ENCODE assay signal across 9 cellular contexts in the genomic region with DNA sequence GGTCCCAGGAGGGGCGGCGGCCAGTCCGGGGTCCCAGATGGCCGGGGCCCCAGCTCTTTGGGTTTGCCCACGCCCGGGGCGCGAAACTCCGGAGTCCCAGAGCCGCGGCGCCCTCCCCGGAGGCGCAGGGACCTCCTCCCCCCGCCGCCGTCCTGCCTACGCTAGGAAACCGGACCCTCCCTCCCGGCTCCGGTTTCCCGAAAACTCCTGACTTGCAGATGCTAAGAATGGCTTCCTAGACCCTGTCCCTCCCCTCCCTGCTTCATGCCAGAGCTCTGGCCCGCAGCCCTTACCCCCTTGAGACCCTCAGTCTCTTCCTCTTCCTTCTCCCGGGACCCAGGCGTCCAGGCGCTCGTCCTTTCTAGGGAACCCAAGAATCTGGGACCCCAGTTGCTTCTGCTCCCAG. TPM values are rescaled to one million over a fixed set of nuclear protein-coding genes. Genes with fewer than 3 reads are reported as not detected.
DNase-seq lines count a peak whose midpoint lies in the region; ATAC-seq, FAIRE-seq and TF ChIP-seq lines count a peak whose summit lies in the region.
"Had no signal": no experiment of that assay in that cellular context is flagged by ENCODE, and none has a peak within 500 bp of the region (broad histone marks: within the 10 kb centered on the region; RNA-seq: fewer than 3 reads in every experiment).

No MANE protein-coding gene starts in this region.

- H3K27ac Mint-ChIP-seq in activated CD4-positive, alpha-beta T cell treated with anti-CD3 and anti-CD28 coated beads, Interleukin-2, amount 10 ng/mL, durations not matched to agents 7 days and 5 days: peak overlapping the region; percentile 62

- peak overlapping the region; percentile 41 for H3K4me3 ChIP-seq in SU-DHL-6 (ENCODE audit: insufficient read depth, low read length, poor library complexity, severe bottlenecking)
- peak overlapping the region; percentile 78 for H3K4me3 ChIP-seq in left ventricle myocardium inferior
- peak overlapping the region; percentile 48 to 63 for H3K4me3 ChIP-seq in small intestine (ENCODE audit: low read depth in 1 of 2, low read length in 2 of 2)

- H3K27me3 Mint-ChIP-seq in activated CD4-positive, alpha-beta T cell treated with anti-CD3 and anti-CD28 coated beads, Interleukin-2, amount 10 ng/mL, durations not matched to agents 7 days and 5 days: peaks cover 21% of the 10 kb centered on the region

- H2AFZ ChIP-seq in SU-DHL-6 (ENCODE audit: low read depth, low read length, severe bottlenecking): no peak overlapping the region

- TF ChIP-seq CTCF in SU-DHL-6 (IDR thresholded peaks at IDR 0.05; ENCODE audit: insufficient read depth, low read length, poor library complexity, severe bottlenecking) (no peak), left ventricle myocardium inferior (IDR thresholded peaks at IDR 0.05; ENCODE audit: borderline replicate concordance) (no peak)

- H3K4me3 Mint-ChIP-seq in activated CD4-positive, alpha-beta T cell treated with anti-CD3 and anti-CD28 coated beads, Interleukin-2, amount 10 ng/mL, durations not matched to agents 7 days and 5 days: peak overlapping the region; percentile 51

- H3K4me2 ChIP-seq in SU-DHL-6 (ENCODE audit: low read depth, low read length, poor library complexity, severe bottlenecking): peak overlapping the region; percentile 84

- POLR2A ChIA-PET in activated CD4-positive, alpha-beta T cell treated with anti-CD3 and anti-CD28 coated beads, Interleukin-2, amount 10 ng/mL, durations not matched to agents 7 days and 5 days (lab: Charles Lee): no interaction called here

- no peaks in the 10 kb centered on the region for H3K9me3 Mint-ChIP-seq in activated CD4-positive, alpha-beta T cell treated with anti-CD3 and anti-CD28 coated beads, Interleukin-2, amount 10 ng/mL, durations not matched to agents 7 days and 5 days

- peaks cover 58% of the 10 kb centered on the region for H3F3A ChIP-seq in SU-DHL-6 (ENCODE audit: insufficient read depth)

- H3K9ac ChIP-seq in SU-DHL-6 (ENCODE audit: low read length): peak overlapping the region; percentile 54

- no peak for FAIRE-seq in small intestine (lab: Jason Lieb, UNC)

- H3K4me1 Mint-ChIP-seq in activated CD4-positive, alpha-beta T cell treated with anti-CD3 and anti-CD28 coated beads, Interleukin-2, amount 10 ng/mL, durations not matched to agents 7 days and 5 days: peaks cover 13% of the 10 kb centered on the region

- peak overlapping the region; percentile 70 for H3K27ac ChIP-seq in SU-DHL-6 (ENCODE audit: low read depth, low read length)
- peak overlapping the region; percentile 58 for H3K27ac ChIP-seq in left ventricle myocardium inferior (replicated peaks)
- no peak overlapping the region for H3K27ac ChIP-seq in small intestine (ENCODE audit: low read depth in 1 of 2, low read length in 1 of 2)

- CTCF ChIA-PET in activated CD4-positive, alpha-beta T cell treated with anti-CD3 and anti-CD28 coated beads, Interleukin-2, amount 10 ng/mL, durations not matched to agents 7 days and 5 days (lab: Charles Lee): interaction anchor here (0.5 to 1.0 kb wide), 2 partner anchors 96 to 124 kb away, joined by 3 read pairs; no protein-coding TSS in a partner anchor

- H3K27me3 ChIP-seq in SU-DHL-6 (ENCODE audit: low read length): no peaks in the 10 kb centered on the region
- H3K27me3 ChIP-seq in left ventricle myocardium inferior (ENCODE audit: low read depth): peaks cover 73% of the 10 kb centered on the region
- H3K27me3 ChIP-seq in small intestine (ENCODE audit: control insufficient read depth in 2 of 2, insufficient read depth in 2 of 2, low read length in 2 of 2): peaks cover 4 to 9% of the 10 kb centered on the region in 2 donors

- H3K9me3 ChIP-seq in SU-DHL-6 (ENCODE audit: insufficient read depth, low read length) (no peaks in the 10 kb centered on the region), left ventricle myocardium inferior (replicated peaks) (no peaks in the 10 kb centered on the region), small intestine (ENCODE audit: control insufficient read depth, low read depth) (no peaks in the 10 kb centered on the region)

- H3K4me1 ChIP-seq in left ventricle myocardium inferior (peaks cover 27% of the 10 kb centered on the region), small intestine (ENCODE audit: control insufficient read depth in 2 of 2, insufficient read depth in 1 of 2, low read depth in 1 of 2, low read length in 1 of 2) (peaks cover 0 to 3% of the 10 kb centered on the region in 2 donors)

- no peaks in the 10 kb centered on the region for H3K79me2 ChIP-seq in SU-DHL-6 (ENCODE audit: insufficient read depth, low read length)

- H4K20me1 ChIP-seq in SU-DHL-6 (ENCODE audit: low read depth, low read length): no peaks in the 10 kb centered on the region

- H3K36me3 ChIP-seq in SU-DHL-6 (ENCODE audit: low read length): no peaks in the 10 kb centered on the region
- no peaks in the 10 kb centered on the region for H3K36me3 ChIP-seq in left ventricle myocardium inferior
- no peaks in the 10 kb centered on the region for H3K36me3 ChIP-seq in small intestine (ENCODE audit: control insufficient read depth in 2 of 2, insufficient read depth in 2 of 2, low read length in 2 of 2)

- no peak for DNase-seq in activated CD4-positive, alpha-beta T cell treated with anti-CD3 and anti-CD28 coated beads, Interleukin-2, amount 10 ng/mL, durations not matched to agents 7 days and 5 days
- DNase-seq in activated CD4-positive, alpha-beta T cell treated with anti-CD3 and anti-CD28 coated beads, Interleukin-2, amount 50 U/mL, for 48 hours: no peak
- DNase-seq in left ventricle myocardium inferior (no peak), small intestine (no peak), NCI-H526 treated with DMSO at 0.1 percent for 48 hours (lab: John Stamatoyannopoulos, UW) (no peak)

- ATAC-seq in GM21717 (IDR thresholded peaks at IDR 0.05; ENCODE audit: unreplicated experiment) (no peak), HG02610 (IDR thresholded peaks at IDR 0.05; ENCODE audit: unreplicated experiment) (no peak)

- WGBS in small intestine, 3 donors: 1 to 5% (median 1%) methylated on average over 13 to 27 of the region's 27 CpGs

- H3K36me3 Mint-ChIP-seq in activated CD4-positive, alpha-beta T cell treated with anti-CD3 and anti-CD28 coated beads, Interleukin-2, amount 10 ng/mL, durations not matched to agents 7 days and 5 days (ENCODE audit: low read depth): no peaks in the 10 kb centered on the region

- no peaks in the 10 kb centered on the region for H3K9me2 ChIP-seq in SU-DHL-6 (replicated peaks; ENCODE audit: insufficient read depth, low read length)

- intact Hi-C loops in left ventricle myocardium inferior (cut with micrococcal nuclease): no loop called here

RNA-seq across cellular contexts. Expression of a gene that starts 0.5 kb away (rescaled TPM):
- not detected for total RNA-seq in activated CD4-positive, alpha-beta T cell treated with anti-CD3 and anti-CD28 coated beads, Interleukin-2, amount 10 ng/mL, durations not matched to agents 7 days and 5 days
- not detected for total RNA-seq in left ventricle myocardium inferior
- under 1 TPM in 1 of 3 donors, not detected in 2; 0.27 TPM for polyA plus RNA-seq in small intestine

RNA-seq across cellular contexts. Expression of a gene that starts 13.5 kb away (rescaled TPM):
- under 1 TPM; 0.48 to 0.50 TPM for total RNA-seq in activated CD4-positive, alpha-beta T cell treated with anti-CD3 and anti-CD28 coated beads, Interleukin-2, amount 10 ng/mL, durations not matched to agents 7 days and 5 days
- total RNA-seq in left ventricle myocardium inferior: not detected
- 10 to 100 TPM; 16.6 to 44.3 (median 33.3) TPM for polyA plus RNA-seq in small intestine
- total RNA-seq: dermis microvascular lymphatic vessel endothelial cell had no signal

RNA-seq across cellular contexts. Expression of a gene that starts 44.1 kb away (rescaled TPM):
- 10 to 100 TPM; 57.8 to 64.9 TPM for total RNA-seq in activated CD4-positive, alpha-beta T cell treated with anti-CD3 and anti-CD28 coated beads, Interleukin-2, amount 10 ng/mL, durations not matched to agents 7 days and 5 days
- total RNA-seq in left ventricle myocardium inferior: 97.7 TPM
- 100 to 1,000 TPM in 1 of 3 donors, 10 to 100 TPM in 2; 53.7 to 160 (median 71.3) TPM for polyA plus RNA-seq in small intestine

RNA-seq across cellular contexts. Expression of a gene that starts 44.4 kb away (rescaled TPM):
- not detected for total RNA-seq in activated CD4-positive, alpha-beta T cell treated with anti-CD3 and anti-CD28 coated beads, Interleukin-2, amount 10 ng/mL, durations not matched to agents 7 days and 5 days
- total RNA-seq in left ventricle myocardium inferior: 1.3 TPM
- polyA plus RNA-seq in small intestine: 1 to 10 TPM in 1 of 3 donors, under 1 TPM in 1, not detected in 1; 0.89 to 3.4 TPM

RNA-seq across cellular contexts. Expression of a gene that starts 48.1 kb away (rescaled TPM):
- total RNA-seq in activated CD4-positive, alpha-beta T cell treated with anti-CD3 and anti-CD28 coated beads, Interleukin-2, amount 10 ng/mL, durations not matched to agents 7 days and 5 days: 100 to 1,000 TPM; 156 to 167 TPM
- total RNA-seq in left ventricle myocardium inferior: 10.8 TPM
- 10 to 100 TPM; 28.1 to 34.0 (median 33.1) TPM for polyA plus RNA-seq in small intestine

Comparison
In these comparisons a context has a peak if more than half of its experiments do, and no peak if none do; other contexts are left out.
1. H3K27ac ChIP-seq: peak in SU-DHL-6 (single experiment) and left ventricle myocardium inferior (single experiment); none in small intestine (0 of 2).
2. Peak in every context shown above with its lines, with median percentiles within 50 percentile points of each other: H3K4me3 ChIP-seq.